31 cellular contexts compared by ENCODE assay signal in the genomic region with DNA sequence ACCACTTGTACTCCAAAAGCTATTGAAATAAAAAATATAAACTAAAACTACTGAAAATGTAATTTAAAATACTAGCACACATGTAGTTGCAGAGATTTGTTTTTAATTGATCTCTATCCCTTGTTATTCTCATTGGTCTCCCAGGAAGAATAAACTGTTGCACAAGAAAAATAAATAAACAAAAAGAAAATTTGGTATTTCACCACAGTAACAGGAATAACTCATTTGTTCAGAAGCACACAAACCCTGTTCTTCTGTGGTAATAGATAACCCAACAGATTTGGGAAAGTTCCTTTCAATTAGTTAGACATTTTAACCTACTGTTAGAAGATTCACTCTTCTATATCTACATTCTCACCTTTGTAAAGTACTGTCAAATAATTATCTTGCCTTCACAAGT.
"Had no signal": no experiment of that assay in that cellular context is flagged by ENCODE, and none has a peak within 500 bp of the region (broad histone marks: within the 10 kb centered on the region; RNA-seq: fewer than 3 reads in every experiment).

No MANE protein-coding gene starts in this region.

- H3K27ac ChIP-seq: neural progenitor cell, ovary, parathyroid adenoma, psoas muscle, skin epidermis, spleen, suprapubic skin, testis, tibial artery, transverse colon, vagina had no signal

- H3K36me3 Mint-ChIP-seq: naive thymus-derived CD8-positive, alpha-beta T cell; neural progenitor cell; stimulated activated memory B cell treated with anti-CD40 and anti-IgM and Interleukin-4, amounts not matched to agents 10 μg/mL and 1 μg/mL and 100 μg/mL, for 72 hours; type B pancreatic cell had no signal

- H3K4me1 Mint-ChIP-seq: naive thymus-derived CD8-positive, alpha-beta T cell; nephron; neural progenitor cell; stimulated activated memory B cell treated with anti-CD40 and anti-IgM and Interleukin-4, amounts not matched to agents 10 μg/mL and 1 μg/mL and 100 μg/mL, for 72 hours; stimulated activated naive CD8-positive, alpha-beta T cell treated with anti-CD3 and anti-CD28 coated beads, Interleukin-15, amount 100 ng/mL, for 72 hours had no signal

- H3K9me3 Mint-ChIP-seq: naive thymus-derived CD8-positive, alpha-beta T cell; stimulated activated memory B cell treated with anti-CD40 and anti-IgM and Interleukin-4, amounts not matched to agents 10 μg/mL and 1 μg/mL and 100 μg/mL, for 72 hours; stimulated activated naive CD8-positive, alpha-beta T cell treated with anti-CD3 and anti-CD28 coated beads, Interleukin-15, amount 100 ng/mL, for 72 hours; type B pancreatic cell had no signal

- H3K9me3 ChIP-seq: ovary, psoas muscle, spleen, suprapubic skin, testis, tibial artery, transverse colon, vagina had no signal

- H3K9ac ChIP-seq: neural progenitor cell, parathyroid adenoma had no signal

- H3K27me3 Mint-ChIP-seq: naive thymus-derived CD8-positive, alpha-beta T cell; progenitor cell of endocrine pancreas; stimulated activated memory B cell treated with anti-CD40 and anti-IgM and Interleukin-4, amounts not matched to agents 10 μg/mL and 1 μg/mL and 100 μg/mL, for 72 hours; stimulated activated naive CD8-positive, alpha-beta T cell treated with anti-CD3 and anti-CD28 coated beads, Interleukin-15, amount 100 ng/mL, for 72 hours; type B pancreatic cell had no signal

- DNase-seq: naive thymus-derived CD8-positive, alpha-beta T cell; occipital lobe; ovary; posterior cingulate gyrus; psoas muscle; right cardiac atrium; spleen; stimulated activated CD4-positive, alpha-beta T cell treated with anti-CD3 and anti-CD28 coated beads, Interleukin-12 subunit alpha, Interleukin-12 subunit beta, amount 100 ng/mL, for 4 hours; stimulated activated CD4-positive, alpha-beta T cell treated with anti-CD3 and anti-CD28 coated beads, Interleukin-1b, Interleukin-23, amount 100 ng/mL, for 48 hours; stimulated activated CD4-positive, alpha-beta T cell treated with anti-CD3 and anti-CD28 coated beads, Interleukin-4, amount 100 ng/mL, for 1 hour; stimulated activated CD4-positive, alpha-beta T cell treated with anti-CD3 and anti-CD28 coated beads, Interleukin-4, amount 100 ng/mL, for 4 hours; stimulated activated CD8-positive, alpha-beta memory T cell treated with anti-CD3 and anti-CD28 coated beads, Interleukin-4, amount 100 ng/mL, for 48 hours; stimulated activated naive CD4-positive, alpha-beta T cell; stimulated activated naive CD8-positive, alpha-beta T cell treated with anti-CD3 and anti-CD28 coated beads, Interleukin-15, amount 100 ng/mL, for 72 hours; stimulated activated naive CD8-positive, alpha-beta T cell treated with anti-CD3 and anti-CD28 coated beads, Interleukin-15, Interleukin-2, amounts not matched to agents 100 U/mL and 50 U/mL, for 24 hours; substantia nigra; testis; tibial artery; transverse colon had no signal

- H3K4me1 ChIP-seq: neural progenitor cell, parathyroid adenoma, psoas muscle, spleen, suprapubic skin, testis, tibial artery, transverse colon, vagina had no signal

- H3K4me3 ChIP-seq: neural progenitor cell, ovary, psoas muscle, skin epidermis, smooth muscle cell, spleen, suprapubic skin, testis, tibial artery, transverse colon, vagina had no signal

- ATAC-seq: naive thymus-derived CD8-positive, alpha-beta T cell; psoas muscle; right cardiac atrium; sciatic nerve; stimulated activated memory B cell treated with anti-CD40 and anti-IgM and Interleukin-4, amounts not matched to agents 10 μg/mL and 1 μg/mL and 100 μg/mL, for 72 hours; stimulated activated naive CD8-positive, alpha-beta T cell treated with anti-CD3 and anti-CD28 coated beads, Interleukin-15, amount 100 ng/mL, for 72 hours; stimulated activated naive CD8-positive, alpha-beta T cell treated with anti-CD3 and anti-CD28 coated beads, Interleukin-15, Interleukin-2, amounts not matched to agents 100 U/mL and 50 U/mL, for 24 hours had no signal

- H2AFZ ChIP-seq: neural progenitor cell, parathyroid adenoma had no signal

- H3K79me2 ChIP-seq: parathyroid adenoma had no signal

- H3K27ac Mint-ChIP-seq: naive thymus-derived CD8-positive, alpha-beta T cell; nephron; neural progenitor cell; progenitor cell of endocrine pancreas; stimulated activated memory B cell treated with anti-CD40 and anti-IgM and Interleukin-4, amounts not matched to agents 10 μg/mL and 1 μg/mL and 100 μg/mL, for 72 hours; stimulated activated naive CD8-positive, alpha-beta T cell treated with anti-CD3 and anti-CD28 coated beads, Interleukin-15, amount 100 ng/mL, for 72 hours; type B pancreatic cell had no signal

- H3K36me3 ChIP-seq: neural progenitor cell, ovary, spleen, suprapubic skin, tibial artery, transverse colon, vagina had no signal

- H3K4me3 Mint-ChIP-seq: naive thymus-derived CD8-positive, alpha-beta T cell; nephron; neural progenitor cell; stimulated activated memory B cell treated with anti-CD40 and anti-IgM and Interleukin-4, amounts not matched to agents 10 μg/mL and 1 μg/mL and 100 μg/mL, for 72 hours; stimulated activated naive CD8-positive, alpha-beta T cell treated with anti-CD3 and anti-CD28 coated beads, Interleukin-15, amount 100 ng/mL, for 72 hours; type B pancreatic cell had no signal

- H3K27me3 ChIP-seq: neural progenitor cell, ovary, suprapubic skin, testis, tibial artery, transverse colon, vagina had no signal

- FAIRE-seq: urothelium cell line had no signal

- H3K4me2 ChIP-seq: neural progenitor cell, smooth muscle cell had no signal
